Comparison of ENCODE assay signal across 16 cellular contexts in genomic region chr12:2023365-2023764, GRCh38. TPM values are rescaled to one million over a fixed set of nuclear protein-coding genes. Genes with fewer than 3 reads are reported as not detected.
A peak's percentile ranks its signal among the peaks of the same experiment; 100 is the strongest.
DNase-seq lines count a peak whose midpoint lies in the region; ATAC-seq and TF ChIP-seq lines count a peak whose summit lies in the region.
"Had no signal": no experiment of that assay in that cellular context is flagged by ENCODE, and none has a peak within 500 bp of the region (broad histone marks: within the 10 kb centered on the region; RNA-seq: fewer than 3 reads in every experiment).

No MANE protein-coding gene starts in this region.

- H2BK15ac ChIP-seq in mesendoderm (replicated peaks; ENCODE audit: low read depth): no peak overlapping the region

- intact Hi-C loops in MCF 10A (cut with micrococcal nuclease): no loop called here
- intact Hi-C loops in breast epithelium (cut with DNase I; ENCODE audit: low total_unique reads): no loop called here
- intact Hi-C loops in head of caudate nucleus (cut with DNase I): no loop called here

- no peaks in the 10 kb centered on the region for H3K9me3 Mint-ChIP-seq in MCF 10A (ENCODE audit: unreplicated experiment)

- no TSS peak for BruUV-seq in MCF 10A (replicated peaks; lab: Mats Ljungman, UMichigan)

- no CpG with 5 or more reads among the region's 3 CpGs for WGBS in mesendoderm (ENCODE audit: extremely low coverage, insufficient coverage, low lambda C conversion rate)

- TF ChIP-seq POLR2A in breast epithelium (IDR thresholded peaks at IDR 0.05): no peak

- no peaks in the 10 kb centered on the region for H3K36me3 Mint-ChIP-seq in MCF 10A (ENCODE audit: insufficient read depth, unreplicated experiment)

- H3K36me3 ChIP-seq in breast epithelium (no peaks in the 10 kb centered on the region), mesendoderm (ENCODE audit: control insufficient read depth, insufficient read depth, low read length) (no peaks in the 10 kb centered on the region)
- H3K36me3 ChIP-seq: SJSA1 had no signal

- no peak overlapping the region for H2BK120ac ChIP-seq in mesendoderm (ENCODE audit: low read depth, low read length)

- no peaks in the 10 kb centered on the region for H3K4me1 ChIP-seq in breast epithelium
- H3K4me1 ChIP-seq in mesendoderm (ENCODE audit: control insufficient read depth, low read depth, low read length): no peaks in the 10 kb centered on the region
- H3K4me1 ChIP-seq: SJSA1 had no signal

- no peak overlapping the region for H3K9ac ChIP-seq in mesendoderm (ENCODE audit: low read length)
- H3K9ac ChIP-seq: GM23248 had no signal

- H3K27ac Mint-ChIP-seq in MCF 10A (ENCODE audit: low read depth, unreplicated experiment): no peak overlapping the region

- TF ChIP-seq CTCF in MCF 10A (IDR thresholded peaks at IDR 0.05; ENCODE audit: unreplicated experiment) (no peak), breast epithelium (IDR thresholded peaks at IDR 0.05) (no peak)

- H3K9me3 ChIP-seq in breast epithelium: no peaks in the 10 kb centered on the region
- H3K9me3 ChIP-seq: SJSA1 had no signal

- no peak overlapping the region for H3K56ac ChIP-seq in mesendoderm (ENCODE audit: low read length)

- in situ Hi-C loops in T47D (cut with HindIII; ENCODE audit: low pct_unique_long_range_greater_than_20kb, low sequenced_read_pairs): no loop called here

- no peak for ATAC-seq in HG02571 (IDR thresholded peaks at IDR 0.05; ENCODE audit: unreplicated experiment)
- ATAC-seq: PC-3 had no signal

- H3K4me3 Mint-ChIP-seq in MCF 10A (ENCODE audit: unreplicated experiment): no peak overlapping the region

- H3K79me2 ChIP-seq in mesendoderm (ENCODE audit: control insufficient read depth, insufficient read depth, low read length): no peaks in the 10 kb centered on the region

- no peak overlapping the region for H4K5ac ChIP-seq in mesendoderm (ENCODE audit: low read length)

- no peaks in the 10 kb centered on the region for H3K27me3 ChIP-seq in breast epithelium
- no peaks in the 10 kb centered on the region for H3K27me3 ChIP-seq in mesendoderm (ENCODE audit: insufficient read depth, low read length, poor library complexity)

- H3K4me2 ChIP-seq in mesendoderm (ENCODE audit: low read length): no peak overlapping the region

- H3K27ac ChIP-seq in breast epithelium (no peak overlapping the region), mesendoderm (ENCODE audit: low read depth, low read length) (no peak overlapping the region)
- H3K27ac ChIP-seq: GM23248, SJSA1 had no signal

- H4K8ac ChIP-seq in mesendoderm (ENCODE audit: low read depth, low read length): no peak overlapping the region

- no peak overlapping the region for H3K4me3 ChIP-seq in breast epithelium
- no peak overlapping the region for H3K4me3 ChIP-seq in mesendoderm (ENCODE audit: low read length)
- H3K4me3 ChIP-seq: GM23248, SJSA1 had no signal

- no peak overlapping the region for H2BK5ac ChIP-seq in mesendoderm (ENCODE audit: low read length)

- no peak overlapping the region for H3K23ac ChIP-seq in mesendoderm (ENCODE audit: low read length)

- H3K4me1 Mint-ChIP-seq in MCF 10A (ENCODE audit: insufficient read depth, unreplicated experiment): no peaks in the 10 kb centered on the region

- DNase-seq in MCF 10A (ENCODE audit: unreplicated experiment) (peak; percentile 5), breast epithelium (ENCODE audit: low spot score in 2 of 2) (no peak), T47D (ENCODE audit: low read depth in 1 of 2, low spot score in 1 of 2) (peak; percentile 54 to 56), mesendoderm (peak; percentile 33), head of caudate nucleus (no peak), germinal center (ENCODE audit: low spot score) (no peak)
- DNase-seq: ACHN, AML-193, COR-L47, DMS53, GM23248, NCI-H1694, NCI-H2107, PC-3 had no signal

- H3K79me1 ChIP-seq in mesendoderm (ENCODE audit: low read length): no peaks in the 10 kb centered on the region

- no peak overlapping the region for H3K18ac ChIP-seq in mesendoderm (ENCODE audit: low read length)

- H2AK5ac ChIP-seq in mesendoderm (ENCODE audit: low read length): no peak overlapping the region

- no peak overlapping the region for H3K4ac ChIP-seq in mesendoderm (ENCODE audit: low read depth, low read length)

- peaks cover 40% of the 10 kb centered on the region for H3K27me3 Mint-ChIP-seq in MCF 10A (ENCODE audit: insufficient read depth, unreplicated experiment)

- CTCF ChIA-PET in MCF 10A (lab: Yijun Ruan, JAX): interaction anchor here (0.6 to 1.9 kb wide), 4 partner anchors 11 to 374 kb away, joined by 3 to 6 read pairs (median 4); no protein-coding TSS in a partner anchor

- POLR2A ChIA-PET in MCF 10A (lab: Yijun Ruan, JAX): interaction anchor here (1.0 to 1.6 kb wide), 2 partner anchors 10 to 20 kb away, joined by 3 read pairs; no protein-coding TSS in a partner anchor

RNA-seq across cellular contexts. Expression of gene DCP1B, which starts 19.1 kb away (rescaled TPM):
- 5.5 and 6.0 TPM in 2 replicates for total RNA-seq in MCF 10A (2022)
- 10 to 100 TPM; 12.2 to 20.8 (median 18.0) TPM for total RNA-seq in breast epithelium
- polyA plus RNA-seq in mesendoderm (2013, experiment 1 of 2): 17.0 TPM
- polyA plus RNA-seq in mesendoderm (2013, experiment 2 of 2): 16.5 TPM

RNA-seq across cellular contexts. Expression of gene CACNA1C, which starts 29.4 kb away (rescaled TPM):
- total RNA-seq in MCF 10A (2022): not detected in 2 replicates
- 10 to 100 TPM in 1 of 3 donors, 1 to 10 TPM in 2; 2.6 to 11.8 (median 9.5) TPM for total RNA-seq in breast epithelium
- polyA plus RNA-seq in mesendoderm (2013, experiment 1 of 2): 0.38 TPM
- polyA plus RNA-seq in mesendoderm (2013, experiment 2 of 2): 0.45 TPM
- total RNA-seq: PC-3 had no signal

Comparison
In these comparisons a context has a peak if more than half of its experiments do, and no peak if none do; other contexts are left out.
1. DNase-seq: peak in MCF 10A (single experiment), T47D (2 of 2) and mesendoderm (single experiment); none in breast epithelium (0 of 2), head of caudate nucleus (0 of 42) and germinal center (single experiment).